8 cellular contexts compared by ENCODE assay signal in the genomic region with DNA sequence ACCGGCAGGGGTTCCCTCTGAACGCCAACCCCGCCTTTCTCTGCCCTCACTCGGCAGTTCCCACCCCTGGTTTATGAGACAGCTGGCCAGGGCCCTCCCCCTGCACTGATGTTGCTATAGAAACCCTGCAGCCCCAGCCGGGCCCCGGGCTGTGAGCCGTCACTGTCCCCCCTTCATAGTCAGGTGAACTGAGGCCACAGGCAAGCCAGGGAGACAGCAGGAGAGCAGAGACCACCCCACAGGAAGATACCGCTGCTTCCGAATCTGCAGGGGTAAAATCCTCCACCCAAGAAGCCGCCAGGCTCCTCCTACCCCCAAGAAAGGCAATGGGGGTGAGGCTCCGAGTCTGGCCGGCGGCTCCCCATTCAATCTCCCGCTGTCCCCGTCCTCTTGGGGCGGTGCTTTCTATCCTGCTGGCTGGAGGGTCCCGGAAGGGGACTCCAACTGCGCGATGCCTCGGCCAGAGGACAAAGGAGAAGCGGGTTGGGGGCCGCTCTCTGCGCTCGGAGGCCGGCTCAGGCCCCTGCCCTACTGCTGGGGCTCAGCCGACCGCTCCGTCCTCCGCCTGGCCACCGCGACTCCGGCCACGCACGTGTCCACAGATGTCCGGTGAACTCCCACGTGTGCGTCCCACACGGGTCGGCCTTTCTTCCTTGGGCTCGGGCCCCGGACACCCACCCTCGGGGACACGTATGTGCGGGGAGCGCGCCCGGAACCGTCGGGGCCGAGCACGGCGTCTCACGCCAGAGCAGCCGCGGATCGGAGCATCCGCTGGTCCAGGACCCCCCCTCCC. TPM values are rescaled to one million over a fixed set of nuclear protein-coding genes. Genes with fewer than 3 reads are reported as not detected.
A peak's percentile ranks its signal among the peaks of the same experiment; 100 is the strongest.
DNase-seq lines count a peak whose midpoint lies in the region; ATAC-seq, FAIRE-seq and TF ChIP-seq lines count a peak whose summit lies in the region.

No MANE protein-coding gene starts in this region.

- H3K36me3 Mint-ChIP-seq in natural killer cell: no peaks in the 10 kb centered on the region

- H3K27ac Mint-ChIP-seq in natural killer cell: peak overlapping the region; percentile 93 to 95
- H3K27ac Mint-ChIP-seq in stimulated activated naive CD8-positive, alpha-beta T cell treated with anti-CD3 and anti-CD28 coated beads, Interleukin-15, amount 100 ng/mL, for 72 hours: peak overlapping the region; percentile 81 to 94

- no peaks in the 10 kb centered on the region for H3K27me3 Mint-ChIP-seq in natural killer cell (ENCODE audit: low read depth in 2 of 2)
- no peaks in the 10 kb centered on the region for H3K27me3 Mint-ChIP-seq in stimulated activated naive CD8-positive, alpha-beta T cell treated with anti-CD3 and anti-CD28 coated beads, Interleukin-15, amount 100 ng/mL, for 72 hours

- ATAC-seq in GM21619 (IDR thresholded peaks at IDR 0.05; ENCODE audit: unreplicated experiment): peak; percentile 41
- ATAC-seq in natural killer cell: peak; percentile 61 to 71 (median 66)
- peak; percentile 66 for ATAC-seq in stimulated activated naive CD8-positive, alpha-beta T cell treated with anti-CD3 and anti-CD28 coated beads, Interleukin-15, amount 100 ng/mL, for 72 hours

- peaks cover 0 to 18% of the 10 kb centered on the region in 2 donors for H3K4me1 Mint-ChIP-seq in natural killer cell
- H3K4me1 Mint-ChIP-seq in stimulated activated naive CD8-positive, alpha-beta T cell treated with anti-CD3 and anti-CD28 coated beads, Interleukin-15, amount 100 ng/mL, for 72 hours: peaks cover 44% of the 10 kb centered on the region

- peak; percentile 77 for DNase-seq in DMS 273 treated with DMSO at 0.1 percent for 48 hours (lab: John Stamatoyannopoulos, UW)
- peak; percentile 50 for DNase-seq in KG1 (lab: John Stamatoyannopoulos, UW)
- DNase-seq in RCC 7860 (ENCODE audit: low spot score): peak; percentile 60
- peak; percentile 52 for DNase-seq in activated T-helper 1 cell treated with Interleukin-2 at 50 U/mL for 16 hours (ENCODE audit: low read depth)
- DNase-seq in fibroblast of gingiva (ENCODE audit: low read depth): peak; percentile 75
- DNase-seq in natural killer cell: peak; percentile 77
- peak; percentile 82 to 83 for DNase-seq in stimulated activated naive CD8-positive, alpha-beta T cell treated with anti-CD3 and anti-CD28 coated beads, Interleukin-15, amount 100 ng/mL, for 72 hours

- no peaks in the 10 kb centered on the region for H3K9me3 Mint-ChIP-seq in natural killer cell
- H3K9me3 Mint-ChIP-seq in stimulated activated naive CD8-positive, alpha-beta T cell treated with anti-CD3 and anti-CD28 coated beads, Interleukin-15, amount 100 ng/mL, for 72 hours: no peaks in the 10 kb centered on the region

- no peak for TF ChIP-seq CTCF in natural killer cell (IDR thresholded peaks at IDR 0.05)

- H3K4me3 Mint-ChIP-seq in natural killer cell: peak overlapping the region; percentile 95
- peak overlapping the region; percentile 92 to 96 for H3K4me3 Mint-ChIP-seq in stimulated activated naive CD8-positive, alpha-beta T cell treated with anti-CD3 and anti-CD28 coated beads, Interleukin-15, amount 100 ng/mL, for 72 hours

- no peak for FAIRE-seq in RCC 7860 (lab: Jason Lieb, UNC)

- intact Hi-C loops in natural killer cell (cut with micrococcal nuclease): loop anchor here (1.0 kb wide), 1 partner anchor 12 kb away; a partner anchor contains a TSS

RNA-seq across cellular contexts. Expression of a gene that starts 0.6 kb away (rescaled TPM):
- 10 to 100 TPM; 22.8 to 34.6 (median 31.5) TPM for total RNA-seq in natural killer cell

RNA-seq across cellular contexts. Expression of a gene that starts 7.5 kb away (rescaled TPM):
- 10 to 100 TPM; 24.3 to 30.9 (median 25.2) TPM for total RNA-seq in natural killer cell

RNA-seq across cellular contexts. Expression of a gene that starts 7.6 kb away (rescaled TPM):
- not detected for total RNA-seq in natural killer cell

RNA-seq across cellular contexts. Expression of a gene that starts 12.3 kb away (rescaled TPM):
- total RNA-seq in natural killer cell: 1,000 to 10,000 TPM; 1,482 to 1,846 (median 1,534) TPM

RNA-seq across cellular contexts. Expression of a gene that starts 20.2 kb away (rescaled TPM):
- total RNA-seq in natural killer cell: 10 to 100 TPM; 40.4 to 43.1 (median 42.1) TPM

Comparison
In these comparisons a context has a peak if more than half of its experiments do, and no peak if none do; other contexts are left out.
1. Peak in every context shown above with its lines: DNase-seq and ATAC-seq.